ENCODE assay signal across 19 cellular contexts in genomic region chr6:163872335-163872734, GRCh38.
DNase-seq lines count a peak whose midpoint lies in the region; ATAC-seq and TF ChIP-seq lines count a peak whose summit lies in the region.
"Had no signal": no experiment of that assay in that cellular context is flagged by ENCODE, and none has a peak within 500 bp of the region (broad histone marks: within the 10 kb centered on the region; RNA-seq: fewer than 3 reads in every experiment).

No MANE protein-coding gene starts in this region.

- no peaks in the 10 kb centered on the region for H3K9me2 ChIP-seq in Karpas-422 (replicated peaks; ENCODE audit: insufficient read depth, low read length)

- DNase-seq in EL (peak; percentile 96), RWPE2 (ENCODE audit: low spot score) (no peak), fibroblast of lung (ENCODE audit: low read depth in 2 of 2) (peak; percentile 90 to 95), trophoblast cell (peak; percentile 61 to 98), HAP-1 (ENCODE audit: low spot score in 2 of 2) (no peak), Karpas-422 (no peak)
- no peak for DNase-seq in CD8-positive, alpha-beta T cell
- DNase-seq: activated B cell treated with CpG ODN at 0.5 μM for 24 hours; activated effector memory CD4-positive, alpha-beta T cell treated with anti-CD3 and anti-CD28 coated beads, Interleukin-2, amount 50 U/mL, for 16 hours; C1 segment of cervical spinal cord; NCI-H1694 treated with DMSO at 0.1 percent for 48 hours; occipital lobe; SHP77; stimulated activated CD4-positive, alpha-beta T cell treated with anti-CD3 and anti-CD28 coated beads, Interleukin-4, amount 100 ng/mL, for 4 hours; T-helper 17 cell had no signal

- WGBS in trophoblast cell (ENCODE audit: extremely low coverage, insufficient coverage, insufficient read length) = no CpG with 5 or more reads among the region's 6 CpGs

- no peak overlapping the region for H4K8ac ChIP-seq in trophoblast cell (ENCODE audit: low read depth, low read length)

- H2BK12ac ChIP-seq in trophoblast cell (ENCODE audit: low read length) = no peak overlapping the region

- no peak overlapping the region for H2BK5ac ChIP-seq in trophoblast cell (ENCODE audit: low read depth, low read length, poor library complexity)

- H3K4me3 Mint-ChIP-seq in CD8-positive, alpha-beta T cell = no peak overlapping the region
- H3K4me3 Mint-ChIP-seq: activated B cell treated with CpG ODN at 0.5 μM for 24 hours, T-helper 17 cell had no signal

- H3K4me3 ChIP-seq in RWPE2 (ENCODE audit: severe bottlenecking) (no peak overlapping the region), fibroblast of lung (replicated peaks in 1 of 4; ENCODE audit: control extremely low read depth in 1 of 4, insufficient read depth in 1 of 4, low read depth in 3 of 4, low read length in 4 of 4) (no peak overlapping the region), trophoblast cell (ENCODE audit: low read depth, low read length) (no peak overlapping the region), HAP-1 (no peak overlapping the region), Karpas-422 (ENCODE audit: low read length) (no peak overlapping the region)
- no peak overlapping the region for H3K4me3 ChIP-seq in CD8-positive, alpha-beta T cell (ENCODE audit: low read depth, low read length)
- H3K4me3 ChIP-seq: ascending aorta, thoracic aorta had no signal

- H4K91ac ChIP-seq in trophoblast cell (ENCODE audit: low read depth, low read length) = no peak overlapping the region

- no peaks in the 10 kb centered on the region for H3K27me3 ChIP-seq in RWPE2 (ENCODE audit: insufficient read depth, poor library complexity, severe bottlenecking)
- no peaks in the 10 kb centered on the region for H3K27me3 ChIP-seq in fibroblast of lung (ENCODE audit: control insufficient read depth, insufficient read depth, low read length)
- no peaks in the 10 kb centered on the region for H3K27me3 ChIP-seq in trophoblast cell (ENCODE audit: insufficient read depth, low read length)
- no peaks in the 10 kb centered on the region for H3K27me3 ChIP-seq in HAP-1 (ENCODE audit: low read depth)
- no peaks in the 10 kb centered on the region for H3K27me3 ChIP-seq in CD8-positive, alpha-beta T cell (ENCODE audit: insufficient read depth, low read length)
- H3K27me3 ChIP-seq in Karpas-422 (ENCODE audit: low read length) = no peaks in the 10 kb centered on the region
- H3K27me3 ChIP-seq: ascending aorta had no signal

- H3K14ac ChIP-seq in trophoblast cell (ENCODE audit: low read length) = no peak overlapping the region

- no peaks in the 10 kb centered on the region for H3K4me1 Mint-ChIP-seq in CD8-positive, alpha-beta T cell (ENCODE audit: low read depth)
- H3K4me1 Mint-ChIP-seq: T-helper 17 cell had no signal

- CTCF ChIA-PET in CD8-positive, alpha-beta T cell (lab: Charles Lee) = no interaction called here

- no peaks in the 10 kb centered on the region for H3K9me3 Mint-ChIP-seq in CD8-positive, alpha-beta T cell
- H3K9me3 Mint-ChIP-seq: activated B cell treated with CpG ODN at 0.5 μM for 24 hours had no signal

- no peak overlapping the region for H3K4me2 ChIP-seq in fibroblast of lung (ENCODE audit: extremely low read depth, insufficient read depth, low read length)
- H3K4me2 ChIP-seq in trophoblast cell (ENCODE audit: low read length) = no peak overlapping the region
- H3K4me2 ChIP-seq in Karpas-422 (ENCODE audit: low read depth, low read length, poor library complexity, severe bottlenecking) = no peak overlapping the region

- H3K9me3 ChIP-seq in RWPE2 (ENCODE audit: severe bottlenecking) (no peaks in the 10 kb centered on the region), fibroblast of lung (ENCODE audit: control insufficient read depth, insufficient read depth, low read depth, low read length) (no peaks in the 10 kb centered on the region), trophoblast cell (ENCODE audit: insufficient read depth, low read depth, low read length) (no peaks in the 10 kb centered on the region), HAP-1 (no peaks in the 10 kb centered on the region), Karpas-422 (ENCODE audit: low read length) (peaks cover 16% of the 10 kb centered on the region)
- no peaks in the 10 kb centered on the region for H3K9me3 ChIP-seq in CD8-positive, alpha-beta T cell (ENCODE audit: low read length)
- H3K9me3 ChIP-seq: ascending aorta, thoracic aorta had no signal

- H2BK120ac ChIP-seq in trophoblast cell (ENCODE audit: insufficient read depth, low read length, poor library complexity) = no peak overlapping the region

- no peak overlapping the region for H4K12ac ChIP-seq in trophoblast cell (ENCODE audit: low read depth, low read length)

- no peak overlapping the region for H3K23ac ChIP-seq in trophoblast cell (ENCODE audit: low read length)

- H4K20me1 ChIP-seq in fibroblast of lung (ENCODE audit: control insufficient read depth, extremely low read depth, insufficient read depth, low read length) (no peaks in the 10 kb centered on the region), Karpas-422 (ENCODE audit: insufficient read depth, low read depth, low read length) (no peaks in the 10 kb centered on the region)

- no peaks in the 10 kb centered on the region for H3K36me3 Mint-ChIP-seq in CD8-positive, alpha-beta T cell

- peaks cover 5% of the 10 kb centered on the region for H3K4me1 ChIP-seq in RWPE2 (ENCODE audit: insufficient read depth, poor library complexity, severe bottlenecking)
- H3K4me1 ChIP-seq in fibroblast of lung (ENCODE audit: control insufficient read depth, extremely low read depth, insufficient read depth, low read length) = no peaks in the 10 kb centered on the region
- no peaks in the 10 kb centered on the region for H3K4me1 ChIP-seq in trophoblast cell (ENCODE audit: control insufficient read depth in 1 of 2, insufficient read depth in 2 of 2, low read length in 2 of 2)
- no peaks in the 10 kb centered on the region for H3K4me1 ChIP-seq in HAP-1
- H3K4me1 ChIP-seq in CD8-positive, alpha-beta T cell (ENCODE audit: insufficient read depth, low read length) = no peaks in the 10 kb centered on the region
- no peaks in the 10 kb centered on the region for H3K4me1 ChIP-seq in Karpas-422 (ENCODE audit: low read length)
- H3K4me1 ChIP-seq: ascending aorta had no signal

- ATAC-seq in RWPE2 (ENCODE audit: low read depth) = peak; percentile 70
- no peak for ATAC-seq in HG03175 (IDR thresholded peaks at IDR 0.05; ENCODE audit: unreplicated experiment)
- ATAC-seq in CD8-positive, alpha-beta T cell = no peak
- ATAC-seq: esophagus mucosa, T-helper 17 cell had no signal

- no peak overlapping the region for H3K27ac Mint-ChIP-seq in CD8-positive, alpha-beta T cell
- H3K27ac Mint-ChIP-seq: activated B cell treated with CpG ODN at 0.5 μM for 24 hours, T-helper 17 cell had no signal

- H2AK5ac ChIP-seq in trophoblast cell (ENCODE audit: low read length) = no peak overlapping the region

- H3K18ac ChIP-seq in trophoblast cell (ENCODE audit: low read length) = no peak overlapping the region

- H3K79me1 ChIP-seq in trophoblast cell (ENCODE audit: low read length) = no peaks in the 10 kb centered on the region

- H3K27me3 Mint-ChIP-seq in CD8-positive, alpha-beta T cell (ENCODE audit: low read depth) = peaks cover 9% of the 10 kb centered on the region

- no peaks in the 10 kb centered on the region for H3K36me3 ChIP-seq in RWPE2 (ENCODE audit: low read depth)
- H3K36me3 ChIP-seq in fibroblast of lung (ENCODE audit: control insufficient read depth, insufficient read depth, low read length) = no peaks in the 10 kb centered on the region
- no peaks in the 10 kb centered on the region for H3K36me3 ChIP-seq in trophoblast cell (ENCODE audit: control insufficient read depth in 1 of 2, insufficient read depth in 2 of 2, low read length in 2 of 2)
- no peaks in the 10 kb centered on the region for H3K36me3 ChIP-seq in HAP-1 (replicated peaks)
- H3K36me3 ChIP-seq in CD8-positive, alpha-beta T cell (ENCODE audit: insufficient read depth, low read length) = no peaks in the 10 kb centered on the region
- no peaks in the 10 kb centered on the region for H3K36me3 ChIP-seq in Karpas-422 (ENCODE audit: insufficient read depth, low read length)
- H3K36me3 ChIP-seq: ascending aorta, thoracic aorta had no signal

- TF ChIP-seq CTCF in RWPE2 (IDR thresholded peaks at IDR 0.05; ENCODE audit: poor library complexity, severe bottlenecking) (no peak), fibroblast of lung (conservative IDR thresholded peaks at IDR 0.05 in 1 of 2, IDR thresholded peaks at IDR 0.05 in 1 of 2; ENCODE audit: low read depth in 1 of 2, low read length in 2 of 2) (no peak)
- no peak for TF ChIP-seq CTCF in CD8-positive, alpha-beta T cell (IDR thresholded peaks at IDR 0.05)

- in situ Hi-C loops in HAP-1 (cut with MboI; ENCODE audit: low sequenced_read_pairs) = no loop called here

- H3K79me2 ChIP-seq in fibroblast of lung (ENCODE audit: control insufficient read depth, insufficient read depth, low read length) (no peaks in the 10 kb centered on the region), trophoblast cell (ENCODE audit: control insufficient read depth, insufficient read depth, low read length, poor library complexity) (no peaks in the 10 kb centered on the region), Karpas-422 (ENCODE audit: low read length) (no peaks in the 10 kb centered on the region)

- H3K4ac ChIP-seq in trophoblast cell (ENCODE audit: low read depth, low read length) = no peak overlapping the region

- H2AFZ ChIP-seq in fibroblast of lung (ENCODE audit: low read length) (no peak overlapping the region), trophoblast cell (ENCODE audit: insufficient read depth, low read length, poor library complexity) (no peak overlapping the region), Karpas-422 (ENCODE audit: low read length) (no peak overlapping the region)

- intact Hi-C loops in CD8-positive, alpha-beta T cell (cut with DNase I, micrococcal nuclease) = no loop called here

- H3K27ac ChIP-seq in RWPE2 (ENCODE audit: poor library complexity, severe bottlenecking) = peak overlapping the region; percentile 29
- no peak overlapping the region for H3K27ac ChIP-seq in fibroblast of lung (ENCODE audit: insufficient read depth, low read length)
- H3K27ac ChIP-seq in trophoblast cell (ENCODE audit: low read depth, low read length) = no peak overlapping the region
- H3K27ac ChIP-seq in CD8-positive, alpha-beta T cell (ENCODE audit: low read depth, low read length) = no peak overlapping the region
- H3K27ac ChIP-seq in Karpas-422 (ENCODE audit: low read length) = no peak overlapping the region
- H3K27ac ChIP-seq: ascending aorta, thoracic aorta had no signal

- POLR2A ChIA-PET in CD8-positive, alpha-beta T cell (lab: Charles Lee) = no interaction called here

- H3K9ac ChIP-seq in fibroblast of lung (ENCODE audit: insufficient read depth, low read length) (no peak overlapping the region), trophoblast cell (ENCODE audit: low read length) (no peak overlapping the region), Karpas-422 (ENCODE audit: low read length) (no peak overlapping the region)

Comparison
In these comparisons a context has a peak if more than half of its experiments do, and no peak if none do; other contexts are left out.
1. DNase-seq: peak in EL (single experiment), fibroblast of lung (2 of 2) and trophoblast cell (2 of 2); none in RWPE2 (single experiment), HAP-1 (0 of 2), CD8-positive, alpha-beta T cell (0 of 7) and Karpas-422 (single experiment).